Comparison of ENCODE assay signal across 9 cellular contexts in the genomic region with DNA sequence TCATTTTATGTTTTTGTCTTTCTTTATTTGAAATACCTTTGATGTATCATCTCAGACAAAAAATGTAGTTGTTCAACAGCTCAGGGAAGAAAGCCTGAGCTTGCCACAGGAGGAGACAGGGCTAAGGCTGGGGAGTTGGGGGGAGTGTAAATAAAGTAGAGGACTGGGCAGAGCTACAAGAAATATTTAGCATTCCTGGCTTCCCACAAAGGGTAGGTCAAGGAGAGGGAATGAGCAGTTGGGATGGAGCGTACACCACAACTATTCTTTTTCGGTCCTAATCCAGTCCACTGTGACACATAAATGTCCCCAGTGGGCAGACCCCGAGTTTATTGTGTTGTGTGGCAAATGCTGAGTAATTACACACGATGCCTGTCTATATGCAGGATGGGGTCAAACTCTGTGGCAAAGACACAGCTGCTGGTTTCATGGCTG.
DNase-seq lines count a peak whose midpoint lies in the region; ATAC-seq and TF ChIP-seq lines count a peak whose summit lies in the region.
"Had no signal": no experiment of that assay in that cellular context is flagged by ENCODE, and none has a peak within 500 bp of the region (broad histone marks: within the 10 kb centered on the region; RNA-seq: fewer than 3 reads in every experiment).

No MANE protein-coding gene starts in this region.

- H3K9me3 ChIP-seq in heart right ventricle, result no peaks in the 10 kb centered on the region
- H3K9me3 ChIP-seq in skeletal muscle tissue (ENCODE audit: control insufficient read depth in 3 of 3, low read length in 3 of 3), result no peaks in the 10 kb centered on the region

- 39 to 45% methylated on average over 4 of the region's 4 CpGs for WGBS in heart right ventricle, 2 donors

- DNase-seq in GM04504 (ENCODE audit: low read depth) (peak; percentile 92), SW480 (ENCODE audit: low spot score) (peak; percentile 81), heart right ventricle (peak in 1 of 2 donors; percentile 22)
- no peak for DNase-seq in stimulated activated naive CD4-positive, alpha-beta T cell treated with Interleukin-2 at 50 U/mL for 16 hours (lab: John Stamatoyannopoulos, UW)
- no peak for DNase-seq in activated naive CD4-positive, alpha-beta T cell treated with anti-CD3 and anti-CD28 coated beads, Interleukin-2, amount 50 U/mL, for 72 hours (ENCODE audit: low spot score in 2 of 2)
- DNase-seq: activated T-cell treated with anti-CD3 and anti-CD28 coated beads, Interleukin-2, amount 50 U/mL, for 1 hour had no signal

- ATAC-seq in heart right ventricle, result peak; percentile 72 to 92 (median 88)
- no peak for ATAC-seq in activated naive CD4-positive, alpha-beta T cell treated with anti-CD3 and anti-CD28 coated beads, Interleukin-2, amount 50 U/mL, for 72 hours
- no peak for ATAC-seq in HG03457 (IDR thresholded peaks at IDR 0.05; ENCODE audit: unreplicated experiment)
- no peak for ATAC-seq in GM21723 (IDR thresholded peaks at IDR 0.05; ENCODE audit: unreplicated experiment)

- intact Hi-C loops in heart right ventricle (cut with DNase I), result no loop called here

- no peak overlapping the region for H3K9ac ChIP-seq in skeletal muscle tissue (ENCODE audit: low read depth in 1 of 3, low read length in 3 of 3)

- H3K4me3 ChIP-seq in heart right ventricle, result no peak overlapping the region
- peak overlapping the region in 1 of 3 donors; percentile 45 for H3K4me3 ChIP-seq in skeletal muscle tissue (ENCODE audit: low read length in 3 of 3)

- no peak for TF ChIP-seq CTCF in heart right ventricle (IDR thresholded peaks at IDR 0.05)

- no peaks in the 10 kb centered on the region for H3K36me3 ChIP-seq in heart right ventricle
- no peaks in the 10 kb centered on the region for H3K36me3 ChIP-seq in skeletal muscle tissue (ENCODE audit: control insufficient read depth in 3 of 3, insufficient read depth in 3 of 3, low read length in 3 of 3)

- H3K27ac ChIP-seq in heart right ventricle, result peak overlapping the region in 5 of 10 donors; percentile 28 to 69 (median 48)
- peak overlapping the region; percentile 57 for H3K27ac ChIP-seq in skeletal muscle tissue (ENCODE audit: low read depth, low read length)

- peaks cover 5 to 7% of the 10 kb centered on the region in 2 donors for H3K36me3 Mint-ChIP-seq in activated naive CD4-positive, alpha-beta T cell treated with anti-CD3 and anti-CD28 coated beads, Interleukin-2, amount 50 U/mL, for 72 hours

- H3K27ac Mint-ChIP-seq in activated naive CD4-positive, alpha-beta T cell treated with anti-CD3 and anti-CD28 coated beads, Interleukin-2, amount 50 U/mL, for 72 hours, result no peak overlapping the region

- no peaks in the 10 kb centered on the region for H3K27me3 ChIP-seq in heart right ventricle
- H3K27me3 ChIP-seq in skeletal muscle tissue (ENCODE audit: control insufficient read depth in 3 of 3, insufficient read depth in 3 of 3, low read length in 3 of 3), result no peaks in the 10 kb centered on the region

- H3K9me3 Mint-ChIP-seq in activated naive CD4-positive, alpha-beta T cell treated with anti-CD3 and anti-CD28 coated beads, Interleukin-2, amount 50 U/mL, for 72 hours, result peaks cover 0 to 7% of the 10 kb centered on the region in 2 donors

- peaks cover 0 to 47% (median 14%) of the 10 kb centered on the region in 9 donors for H3K4me1 ChIP-seq in heart right ventricle
- peaks cover 16 to 30% (median 20%) of the 10 kb centered on the region in 3 donors for H3K4me1 ChIP-seq in skeletal muscle tissue (ENCODE audit: control insufficient read depth in 3 of 3, insufficient read depth in 3 of 3, low read length in 3 of 3)

Comparison
In these comparisons a context has a peak if more than half of its experiments do, and no peak if none do; other contexts are left out.
1. DNase-seq: peak in GM04504 (single experiment) and SW480 (single experiment); none in stimulated activated naive CD4-positive, alpha-beta T cell treated with Interleukin-2 at 50 U/mL for 16 hours (single experiment) and activated naive CD4-positive, alpha-beta T cell treated with anti-CD3 and anti-CD28 coated beads, Interleukin-2, amount 50 U/mL, for 72 hours (0 of 2).
2. ATAC-seq: peak in heart right ventricle (8 of 8); none in activated naive CD4-positive, alpha-beta T cell treated with anti-CD3 and anti-CD28 coated beads, Interleukin-2, amount 50 U/mL, for 72 hours (0 of 2), HG03457 (single experiment) and GM21723 (single experiment).